8 cellular contexts compared by ENCODE assay signal in genomic region chr10:114384181-114384580, GRCh38.
"Had no signal": no experiment of that assay in that cellular context is flagged by ENCODE, and none has a peak within 500 bp of the region (broad histone marks: within the 10 kb centered on the region; RNA-seq: fewer than 3 reads in every experiment).

No MANE protein-coding gene starts in this region.

- ATAC-seq: left lobe of liver; stimulated activated naive CD8-positive, alpha-beta T cell treated with anti-CD3 and anti-CD28 coated beads, Interleukin-15, amount 100 ng/mL, for 72 hours had no signal

- H3K4me1 ChIP-seq: uterus had no signal

- H3K27ac ChIP-seq: neutrophil, uterus had no signal

- DNase-seq: activated naive CD4-positive, alpha-beta T cell treated with anti-CD3 and anti-CD28 coated beads, Interleukin-2, amount 10 ng/mL, durations not matched to agents 7 days and 5 days; dermis blood vessel endothelial cell; glutamatergic neuron; stimulated activated CD4-positive, alpha-beta T cell treated with anti-CD3 and anti-CD28 coated beads, Interleukin-4, amount 100 ng/mL, for 4 hours; stimulated activated naive CD8-positive, alpha-beta T cell treated with anti-CD3 and anti-CD28 coated beads, Interleukin-15, amount 100 ng/mL, for 72 hours; uterus had no signal

- H3K36me3 ChIP-seq: neutrophil, uterus had no signal

- H3K4me3 ChIP-seq: uterus had no signal

- H3K27me3 ChIP-seq: uterus had no signal

- H3K9me3 ChIP-seq: neutrophil, uterus had no signal
